In the genomic region with DNA sequence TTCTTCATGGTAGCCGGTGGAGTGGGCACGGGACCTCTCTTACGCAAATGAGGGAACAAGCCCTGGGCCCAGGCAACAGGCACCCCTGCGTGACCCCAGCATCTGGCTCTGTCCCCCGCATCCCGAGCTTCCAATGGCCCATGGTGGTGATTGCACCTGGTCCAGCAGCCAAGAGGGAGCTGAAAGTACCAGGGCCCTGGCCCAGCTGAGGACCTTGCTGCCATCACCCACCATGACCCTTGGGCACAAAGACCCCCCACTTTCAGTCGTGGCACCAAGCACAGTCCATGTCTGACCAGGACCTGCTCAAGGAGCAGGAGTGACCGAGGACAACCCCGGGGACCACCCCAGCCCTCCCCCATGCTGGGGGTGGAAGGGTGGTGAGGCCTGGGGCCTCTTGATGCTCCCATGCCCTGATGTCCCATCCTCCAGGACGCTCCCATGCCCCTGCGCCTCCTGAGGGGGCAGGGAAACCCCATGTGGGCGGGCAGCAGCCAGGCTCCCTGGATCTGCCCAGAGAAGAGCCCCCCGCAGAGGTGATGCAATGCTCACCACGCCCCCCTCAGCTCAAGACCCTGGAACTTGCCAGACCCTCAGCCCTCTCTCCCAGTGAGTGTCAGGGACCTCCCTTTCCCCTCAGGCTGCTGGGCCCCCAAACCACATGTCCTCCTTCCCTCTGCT, we compare ENCODE assay signal across 1 cellular context.
TF ChIP-seq lines count a peak whose summit lies in the region.

No MANE protein-coding gene starts in this region.

TF ChIP-seq in GM23338, 12 proteins besides CTCF, POLR2A, EP300 and RAD21 (continued from another document):
- TF ChIP-seq, protein P1, sequence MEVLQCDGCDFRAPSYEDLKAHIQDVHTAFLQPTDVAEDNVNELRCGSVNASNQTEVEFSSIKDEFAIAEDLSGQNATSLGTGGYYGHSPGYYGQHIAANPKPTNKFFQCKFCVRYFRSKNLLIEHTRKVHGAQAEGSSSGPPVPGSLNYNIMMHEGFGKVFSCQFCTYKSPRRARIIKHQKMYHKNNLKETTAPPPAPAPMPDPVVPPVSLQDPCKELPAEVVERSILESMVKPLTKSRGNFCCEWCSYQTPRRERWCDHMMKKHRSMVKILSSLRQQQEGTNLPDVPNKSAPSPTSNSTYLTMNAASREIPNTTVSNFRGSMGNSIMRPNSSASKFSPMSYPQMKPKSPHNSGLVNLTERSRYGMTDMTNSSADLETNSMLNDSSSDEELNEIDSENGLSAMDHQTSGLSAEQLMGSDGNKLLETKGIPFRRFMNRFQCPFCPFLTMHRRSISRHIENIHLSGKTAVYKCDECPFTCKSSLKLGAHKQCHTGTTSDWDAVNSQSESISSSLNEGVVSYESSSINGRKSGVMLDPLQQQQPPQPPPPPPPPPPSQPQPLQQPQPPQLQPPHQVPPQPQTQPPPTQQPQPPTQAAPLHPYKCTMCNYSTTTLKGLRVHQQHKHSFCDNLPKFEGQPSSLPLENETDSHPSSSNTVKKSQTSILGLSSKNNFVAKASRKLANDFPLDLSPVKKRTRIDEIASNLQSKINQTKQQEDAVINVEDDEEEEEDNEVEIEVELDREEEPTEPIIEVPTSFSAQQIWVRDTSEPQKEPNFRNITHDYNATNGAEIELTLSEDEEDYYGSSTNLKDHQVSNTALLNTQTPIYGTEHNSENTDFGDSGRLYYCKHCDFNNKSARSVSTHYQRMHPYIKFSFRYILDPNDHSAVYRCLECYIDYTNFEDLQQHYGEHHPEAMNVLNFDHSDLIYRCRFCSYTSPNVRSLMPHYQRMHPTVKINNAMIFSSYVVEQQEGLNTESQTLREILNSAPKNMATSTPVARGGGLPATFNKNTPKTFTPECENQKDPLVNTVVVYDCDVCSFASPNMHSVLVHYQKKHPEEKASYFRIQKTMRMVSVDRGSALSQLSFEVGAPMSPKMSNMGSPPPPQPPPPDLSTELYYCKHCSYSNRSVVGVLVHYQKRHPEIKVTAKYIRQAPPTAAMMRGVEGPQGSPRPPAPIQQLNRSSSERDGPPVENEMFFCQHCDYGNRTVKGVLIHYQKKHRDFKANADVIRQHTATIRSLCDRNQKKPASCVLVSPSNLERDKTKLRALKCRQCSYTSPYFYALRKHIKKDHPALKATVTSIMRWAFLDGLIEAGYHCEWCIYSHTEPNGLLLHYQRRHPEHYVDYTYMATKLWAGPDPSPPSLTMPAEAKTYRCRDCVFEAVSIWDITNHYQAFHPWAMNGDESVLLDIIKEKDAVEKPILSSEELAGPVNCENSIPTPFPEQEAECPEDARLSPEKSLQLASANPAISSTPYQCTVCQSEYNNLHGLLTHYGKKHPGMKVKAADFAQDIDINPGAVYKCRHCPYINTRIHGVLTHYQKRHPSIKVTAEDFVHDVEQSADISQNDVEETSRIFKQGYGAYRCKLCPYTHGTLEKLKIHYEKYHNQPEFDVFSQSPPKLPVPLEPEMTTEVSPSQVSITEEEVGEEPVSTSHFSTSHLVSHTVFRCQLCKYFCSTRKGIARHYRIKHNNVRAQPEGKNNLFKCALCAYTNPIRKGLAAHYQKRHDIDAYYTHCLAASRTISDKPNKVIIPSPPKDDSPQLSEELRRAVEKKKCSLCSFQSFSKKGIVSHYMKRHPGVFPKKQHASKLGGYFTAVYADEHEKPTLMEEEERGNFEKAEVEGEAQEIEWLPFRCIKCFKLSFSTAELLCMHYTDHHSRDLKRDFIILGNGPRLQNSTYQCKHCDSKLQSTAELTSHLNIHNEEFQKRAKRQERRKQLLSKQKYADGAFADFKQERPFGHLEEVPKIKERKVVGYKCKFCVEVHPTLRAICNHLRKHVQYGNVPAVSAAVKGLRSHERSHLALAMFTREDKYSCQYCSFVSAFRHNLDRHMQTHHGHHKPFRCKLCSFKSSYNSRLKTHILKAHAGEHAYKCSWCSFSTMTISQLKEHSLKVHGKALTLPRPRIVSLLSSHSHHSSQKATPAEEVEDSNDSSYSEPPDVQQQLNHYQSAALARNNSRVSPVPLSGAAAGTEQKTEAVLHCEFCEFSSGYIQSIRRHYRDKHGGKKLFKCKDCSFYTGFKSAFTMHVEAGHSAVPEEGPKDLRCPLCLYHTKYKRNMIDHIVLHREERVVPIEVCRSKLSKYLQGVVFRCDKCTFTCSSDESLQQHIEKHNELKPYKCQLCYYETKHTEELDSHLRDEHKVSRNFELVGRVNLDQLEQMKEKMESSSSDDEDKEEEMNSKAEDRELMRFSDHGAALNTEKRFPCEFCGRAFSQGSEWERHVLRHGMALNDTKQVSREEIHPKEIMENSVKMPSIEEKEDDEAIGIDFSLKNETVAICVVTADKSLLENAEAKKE (CRISPR knock-in tag; IDR thresholded peaks at IDR 0.05): no peak
- TF ChIP-seq, protein P2, sequence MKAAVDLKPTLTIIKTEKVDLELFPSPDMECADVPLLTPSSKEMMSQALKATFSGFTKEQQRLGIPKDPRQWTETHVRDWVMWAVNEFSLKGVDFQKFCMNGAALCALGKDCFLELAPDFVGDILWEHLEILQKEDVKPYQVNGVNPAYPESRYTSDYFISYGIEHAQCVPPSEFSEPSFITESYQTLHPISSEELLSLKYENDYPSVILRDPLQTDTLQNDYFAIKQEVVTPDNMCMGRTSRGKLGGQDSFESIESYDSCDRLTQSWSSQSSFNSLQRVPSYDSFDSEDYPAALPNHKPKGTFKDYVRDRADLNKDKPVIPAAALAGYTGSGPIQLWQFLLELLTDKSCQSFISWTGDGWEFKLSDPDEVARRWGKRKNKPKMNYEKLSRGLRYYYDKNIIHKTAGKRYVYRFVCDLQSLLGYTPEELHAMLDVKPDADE (IDR thresholded peaks at IDR 0.05): no peak
- TF ChIP-seq, protein P3, sequence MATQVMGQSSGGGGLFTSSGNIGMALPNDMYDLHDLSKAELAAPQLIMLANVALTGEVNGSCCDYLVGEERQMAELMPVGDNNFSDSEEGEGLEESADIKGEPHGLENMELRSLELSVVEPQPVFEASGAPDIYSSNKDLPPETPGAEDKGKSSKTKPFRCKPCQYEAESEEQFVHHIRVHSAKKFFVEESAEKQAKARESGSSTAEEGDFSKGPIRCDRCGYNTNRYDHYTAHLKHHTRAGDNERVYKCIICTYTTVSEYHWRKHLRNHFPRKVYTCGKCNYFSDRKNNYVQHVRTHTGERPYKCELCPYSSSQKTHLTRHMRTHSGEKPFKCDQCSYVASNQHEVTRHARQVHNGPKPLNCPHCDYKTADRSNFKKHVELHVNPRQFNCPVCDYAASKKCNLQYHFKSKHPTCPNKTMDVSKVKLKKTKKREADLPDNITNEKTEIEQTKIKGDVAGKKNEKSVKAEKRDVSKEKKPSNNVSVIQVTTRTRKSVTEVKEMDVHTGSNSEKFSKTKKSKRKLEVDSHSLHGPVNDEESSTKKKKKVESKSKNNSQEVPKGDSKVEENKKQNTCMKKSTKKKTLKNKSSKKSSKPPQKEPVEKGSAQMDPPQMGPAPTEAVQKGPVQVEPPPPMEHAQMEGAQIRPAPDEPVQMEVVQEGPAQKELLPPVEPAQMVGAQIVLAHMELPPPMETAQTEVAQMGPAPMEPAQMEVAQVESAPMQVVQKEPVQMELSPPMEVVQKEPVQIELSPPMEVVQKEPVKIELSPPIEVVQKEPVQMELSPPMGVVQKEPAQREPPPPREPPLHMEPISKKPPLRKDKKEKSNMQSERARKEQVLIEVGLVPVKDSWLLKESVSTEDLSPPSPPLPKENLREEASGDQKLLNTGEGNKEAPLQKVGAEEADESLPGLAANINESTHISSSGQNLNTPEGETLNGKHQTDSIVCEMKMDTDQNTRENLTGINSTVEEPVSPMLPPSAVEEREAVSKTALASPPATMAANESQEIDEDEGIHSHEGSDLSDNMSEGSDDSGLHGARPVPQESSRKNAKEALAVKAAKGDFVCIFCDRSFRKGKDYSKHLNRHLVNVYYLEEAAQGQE (IDR thresholded peaks at IDR 0.05; ENCODE audit: unreplicated experiment): no peak
- no peak for TF ChIP-seq JUNB (IDR thresholded peaks at IDR 0.05; ENCODE audit: unreplicated experiment)
- no peak for TF ChIP-seq ZNF114 (CRISPR knock-in tag; IDR thresholded peaks at IDR 0.05)
TF ChIP-seq in GM23338: peak in this region for 0.
